10 cellular contexts compared by ENCODE assay signal in the genomic region with DNA sequence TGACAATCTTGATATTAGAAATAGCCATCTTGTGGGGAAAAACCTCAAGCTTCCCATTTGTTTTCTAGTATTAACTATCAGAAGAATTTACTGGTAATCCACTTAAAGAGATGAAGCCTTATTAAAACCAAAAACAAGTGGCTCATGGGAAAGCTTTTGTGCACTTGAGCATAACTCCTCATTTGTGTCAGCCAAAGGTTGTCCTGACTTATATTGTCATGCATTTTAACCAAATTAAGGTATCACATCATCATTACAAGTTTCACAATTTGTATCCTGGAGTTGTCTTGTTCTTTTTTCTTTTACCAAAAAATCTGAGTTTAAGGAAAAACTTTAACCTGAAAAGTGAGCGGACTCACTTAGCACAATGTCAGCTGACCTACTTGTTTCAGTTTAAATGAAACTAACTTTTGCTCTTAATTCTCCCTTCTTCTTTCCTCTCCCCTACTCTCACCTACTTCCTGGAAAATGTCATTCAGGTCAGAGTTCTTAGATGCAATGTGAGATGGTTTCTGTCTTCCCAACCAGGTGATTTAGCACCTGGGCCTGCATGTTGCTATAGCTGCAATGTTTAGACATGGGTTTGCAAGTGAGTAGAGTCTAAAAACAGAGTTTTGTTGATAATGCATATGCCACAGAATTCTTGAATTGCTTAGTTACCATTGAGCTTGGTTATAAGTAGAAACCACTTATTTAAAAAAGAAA.
DNase-seq lines count a peak whose midpoint lies in the region; ATAC-seq and TF ChIP-seq lines count a peak whose summit lies in the region.
"Had no signal": no experiment of that assay in that cellular context is flagged by ENCODE, and none has a peak within 500 bp of the region (broad histone marks: within the 10 kb centered on the region; RNA-seq: fewer than 3 reads in every experiment).

No MANE protein-coding gene starts in this region.

- H3K4me1 Mint-ChIP-seq in effector memory CD8-positive, alpha-beta T cell (ENCODE audit: low read depth in 2 of 2) = peaks cover 20 to 23% of the 10 kb centered on the region in 2 donors
- H3K4me1 Mint-ChIP-seq in Caco-2 (ENCODE audit: low read depth, unreplicated experiment) = peaks cover 36% of the 10 kb centered on the region

- 91 to 94% methylated on average over 1 of the region's 1 CpG for WGBS in aorta, 2 donors

- H3K4me3 ChIP-seq in aorta (ENCODE audit: low read length in 2 of 2) = no peak overlapping the region
- H3K4me3 ChIP-seq in Caco-2 (ENCODE audit: low read depth, low read length) = no peak overlapping the region
- H3K4me3 ChIP-seq: tibial artery had no signal

- H3K27ac ChIP-seq in aorta (ENCODE audit: low read depth in 1 of 2, low read length in 2 of 2) = no peak overlapping the region
- H3K27ac ChIP-seq: tibial artery had no signal

- ATAC-seq in GM18867 (IDR thresholded peaks at IDR 0.05; ENCODE audit: unreplicated experiment) (peak; percentile 62), GM21447 (IDR thresholded peaks at IDR 0.05; ENCODE audit: unreplicated experiment) (peak; percentile 56), HG03460 (IDR thresholded peaks at IDR 0.05; ENCODE audit: unreplicated experiment) (peak; percentile 36), aorta (ENCODE audit: low FRiP score) (no peak)
- ATAC-seq in effector memory CD8-positive, alpha-beta T cell (replicated peaks) = peak; percentile 95

- POLR2A ChIA-PET in Caco-2 (lab: Charles Lee) = interaction anchor here (0.5 kb wide), 1 partner anchor 61 kb away, joined by 4 read pairs; no protein-coding TSS in a partner anchor

- TF ChIP-seq CTCF in Caco-2 (IDR thresholded peaks at IDR 0.05; ENCODE audit: insufficient read depth in 1 of 2, low read depth in 1 of 2, low read length in 1 of 2, severe bottlenecking in 1 of 2, unreplicated experiment in 1 of 2) = no peak

- DNase-seq in effector memory CD8-positive, alpha-beta T cell = no peak
- DNase-seq in aorta (no peak), Caco-2 (no peak), cerebellum (ENCODE audit: low spot score) (no peak)
- no peak for DNase-seq in activated CD4-positive, CD25-positive, alpha-beta regulatory T cell treated with anti-CD3 and anti-CD28 coated beads, Interleukin-2, amount 50 U/mL, for 72 hours
- DNase-seq: erythroblast, tibial artery had no signal

- H3K27me3 ChIP-seq in aorta (ENCODE audit: control insufficient read depth in 1 of 2, insufficient read depth in 2 of 2, low read length in 1 of 2) = no peaks in the 10 kb centered on the region
- no peaks in the 10 kb centered on the region for H3K27me3 ChIP-seq in Caco-2 (replicated peaks; ENCODE audit: control insufficient read depth, insufficient read depth, low read length)
- H3K27me3 ChIP-seq: tibial artery had no signal

- H3K36me3 Mint-ChIP-seq in effector memory CD8-positive, alpha-beta T cell (ENCODE audit: insufficient read depth) = peaks cover 6% of the 10 kb centered on the region
- H3K36me3 Mint-ChIP-seq in Caco-2 (ENCODE audit: insufficient read depth, unreplicated experiment) = no peaks in the 10 kb centered on the region

- no peaks in the 10 kb centered on the region for H3K9me3 ChIP-seq in aorta (ENCODE audit: control insufficient read depth, low read length)
- no peaks in the 10 kb centered on the region for H3K9me3 ChIP-seq in Caco-2
- H3K9me3 ChIP-seq: tibial artery had no signal

- no peaks in the 10 kb centered on the region for H3K27me3 Mint-ChIP-seq in effector memory CD8-positive, alpha-beta T cell
- no peaks in the 10 kb centered on the region for H3K27me3 Mint-ChIP-seq in Caco-2 (ENCODE audit: insufficient read depth, unreplicated experiment)

- H3K36me3 ChIP-seq in aorta (ENCODE audit: control insufficient read depth in 1 of 2, insufficient read depth in 2 of 2, low read length in 1 of 2) (no peaks in the 10 kb centered on the region), Caco-2 (ENCODE audit: control insufficient read depth, insufficient read depth, low read length) (no peaks in the 10 kb centered on the region)
- H3K36me3 ChIP-seq: tibial artery had no signal

- peak overlapping the region; percentile 0 to 47 for H3K4me3 Mint-ChIP-seq in effector memory CD8-positive, alpha-beta T cell
- no peak overlapping the region for H3K4me3 Mint-ChIP-seq in Caco-2 (ENCODE audit: unreplicated experiment)

- peak overlapping the region; percentile 67 to 87 for H3K27ac Mint-ChIP-seq in effector memory CD8-positive, alpha-beta T cell
- H3K27ac Mint-ChIP-seq in Caco-2 (ENCODE audit: unreplicated experiment) = no peak overlapping the region

- CTCF ChIA-PET in Caco-2 (lab: Charles Lee) = interaction anchor here (0.7 kb wide), 1 partner anchor 856 kb away, joined by 3 read pairs; no protein-coding TSS in a partner anchor

- no peaks in the 10 kb centered on the region for H3K9me3 Mint-ChIP-seq in effector memory CD8-positive, alpha-beta T cell
- peaks cover 11% of the 10 kb centered on the region for H3K9me3 Mint-ChIP-seq in Caco-2 (ENCODE audit: unreplicated experiment)

- H3K4me1 ChIP-seq in aorta (ENCODE audit: control insufficient read depth in 1 of 2, insufficient read depth in 2 of 2, low read length in 2 of 2) (no peaks in the 10 kb centered on the region), Caco-2 (peaks cover 16% of the 10 kb centered on the region; the same call in 1 of the 2 replicates)
- H3K4me1 ChIP-seq: tibial artery had no signal

- BruUV-seq in Caco-2 (replicated peaks; lab: Mats Ljungman, UMichigan) = no TSS peak

- intact Hi-C loops in aorta (cut with DNase I) = no loop called here
- intact Hi-C loops in Caco-2 (cut with micrococcal nuclease; ENCODE audit: unreplicated experiment) = no loop called here
